10 cellular contexts compared by ENCODE assay signal in genomic region chr11:6022954-6023353, GRCh38. TPM values are rescaled to one million over a fixed set of nuclear protein-coding genes. Genes with fewer than 3 reads are reported as not detected.
DNase-seq lines count a peak whose midpoint lies in the region; ATAC-seq and TF ChIP-seq lines count a peak whose summit lies in the region.
"Had no signal": no experiment of that assay in that cellular context is flagged by ENCODE, and none has a peak within 500 bp of the region (broad histone marks: within the 10 kb centered on the region; RNA-seq: fewer than 3 reads in every experiment).

No MANE protein-coding gene starts in this region.

- intact Hi-C loops in thyroid gland (cut with DNase I), result loop anchor here (10.0 kb wide), 1 partner anchor 332 kb away; no protein-coding TSS in a partner anchor

- H3K27me3 ChIP-seq in DND-41 (ENCODE audit: insufficient read depth, low read length, poor library complexity) (peaks cover 23% of the 10 kb centered on the region), thyroid gland (no peaks in the 10 kb centered on the region)

- no peak overlapping the region for H3K4me3 Mint-ChIP-seq in chondrocyte (ENCODE audit: unreplicated experiment)
- H3K4me3 Mint-ChIP-seq: natural killer cell treated with Interleukin-12 subunit alpha and Interleukin-12 subunit beta and Interleukin-15 and Interleukin-18, amount 100 ng/mL, for 72 hours; T-cell had no signal

- no peaks in the 10 kb centered on the region for H3K9me3 ChIP-seq in DND-41 (ENCODE audit: insufficient read depth, low read length, severe bottlenecking)
- H3K9me3 ChIP-seq in thyroid gland, result no peaks in the 10 kb centered on the region

- H3K9me3 Mint-ChIP-seq in chondrocyte (ENCODE audit: low read depth), result no peaks in the 10 kb centered on the region
- H3K9me3 Mint-ChIP-seq: natural killer cell treated with Interleukin-12 subunit alpha and Interleukin-12 subunit beta and Interleukin-15 and Interleukin-18, amount 100 ng/mL, for 72 hours; T-cell had no signal

- H3K27ac ChIP-seq in DND-41 (ENCODE audit: low read length) (no peak overlapping the region), thyroid gland (no peak overlapping the region)

- H2AFZ ChIP-seq in DND-41 (ENCODE audit: low read depth, low read length), result no peak overlapping the region

- H3K4me1 ChIP-seq in DND-41 (ENCODE audit: insufficient read depth, low read length), result no peaks in the 10 kb centered on the region
- H3K4me1 ChIP-seq in thyroid gland, result no peaks in the 10 kb centered on the region

- no peak overlapping the region for H3K4me3 ChIP-seq in DND-41 (ENCODE audit: low read depth in 1 of 2, low read length in 2 of 2)
- H3K4me3 ChIP-seq in thyroid gland (replicated peaks in 1 of 3), result no peak overlapping the region

- H3K9ac ChIP-seq in DND-41 (ENCODE audit: low read depth, low read length), result no peak overlapping the region

- H3K4me2 ChIP-seq in DND-41 (ENCODE audit: insufficient read depth, low read length), result no peak overlapping the region

- ATAC-seq in DND-41 (ENCODE audit: insufficient read depth, low read depth) (0 out of 3 replicates have a peak, but pooled peaks have one; percentile 45), left lobe of liver (peak; percentile 90), GM19035 (IDR thresholded peaks at IDR 0.05; ENCODE audit: unreplicated experiment) (no peak)
- ATAC-seq: T-cell had no signal

- no peaks in the 10 kb centered on the region for H3K36me3 ChIP-seq in DND-41 (ENCODE audit: insufficient read depth, low read length)
- H3K36me3 ChIP-seq in thyroid gland, result no peaks in the 10 kb centered on the region

- no peak overlapping the region for H3K27ac Mint-ChIP-seq in chondrocyte (ENCODE audit: unreplicated experiment)
- H3K27ac Mint-ChIP-seq: natural killer cell treated with Interleukin-12 subunit alpha and Interleukin-12 subunit beta and Interleukin-15 and Interleukin-18, amount 100 ng/mL, for 72 hours; T-cell had no signal

- H4K20me1 ChIP-seq in DND-41 (ENCODE audit: insufficient read depth, low read length), result no peaks in the 10 kb centered on the region

- TF ChIP-seq CTCF in DND-41 (IDR thresholded peaks at IDR 0.05; ENCODE audit: borderline replicate concordance, extremely low read depth, low read length, poor library complexity, severe bottlenecking) (peak; percentile 64), chondrocyte (IDR thresholded peaks at IDR 0.05) (peak; percentile 80), thyroid gland (IDR thresholded peaks at IDR 0.05) (peak in 3 of 6 experiments; percentile 32 to 39 (median 34))

- peaks cover 36% of the 10 kb centered on the region for H3K27me3 Mint-ChIP-seq in chondrocyte (ENCODE audit: low read depth)

- no peaks in the 10 kb centered on the region for H3K79me2 ChIP-seq in DND-41 (ENCODE audit: insufficient read depth, low read length)

- DNase-seq in DND-41 (peak; percentile 7), HCEC 1CT (peak; percentile 11), NCI-H82 (lab: John Stamatoyannopoulos, UW) (peak; percentile 38), chondrocyte (ENCODE audit: low spot score) (no peak), left lobe of liver (ENCODE audit: low spot score) (no peak), thyroid gland (no peak)
- no peak for DNase-seq in activated CD4-positive, CD25-positive, alpha-beta regulatory T cell treated with anti-CD3 and anti-CD28 coated beads, Interleukin-2, amount 50 U/mL, for 72 hours

- H3K36me3 Mint-ChIP-seq in chondrocyte (ENCODE audit: low read depth), result no peaks in the 10 kb centered on the region
- H3K36me3 Mint-ChIP-seq: natural killer cell treated with Interleukin-12 subunit alpha and Interleukin-12 subunit beta and Interleukin-15 and Interleukin-18, amount 100 ng/mL, for 72 hours; T-cell had no signal

- WGBS in thyroid gland, 2 donors, result 2 to 4% methylated on average over 4 of the region's 4 CpGs

- H3K4me1 Mint-ChIP-seq in chondrocyte (ENCODE audit: low read depth), result no peaks in the 10 kb centered on the region
- H3K4me1 Mint-ChIP-seq: T-cell had no signal

- TF ChIP-seq POLR2A in thyroid gland (IDR thresholded peaks at IDR 0.05), result no peak

RNA-seq across cellular contexts. Expression of gene OR56A1, which starts 7.6 kb away (rescaled TPM):
- total RNA-seq in chondrocyte (not detected in 3 replicates), left lobe of liver (not detected), thyroid gland (not detected)

RNA-seq across cellular contexts. Expression of gene OR56A4, which starts 16.2 kb away (rescaled TPM):
- total RNA-seq in chondrocyte (not detected in 3 replicates), left lobe of liver (not detected), thyroid gland (not detected)

RNA-seq across cellular contexts. Expression of gene OR52L1, which starts 36.2 kb away (rescaled TPM):
- total RNA-seq in chondrocyte (not detected in 3 replicates), left lobe of liver (not detected), thyroid gland (not detected)
- total RNA-seq: natural killer cell treated with Interleukin-12 subunit alpha and Interleukin-12 subunit beta and Interleukin-15 and Interleukin-18, amount 100 ng/mL, for 72 hours had no signal

RNA-seq across cellular contexts. Expression of gene OR56A5, which starts 54.7 kb away (rescaled TPM):
- total RNA-seq in chondrocyte, result not detected in 3 replicates
- total RNA-seq in left lobe of liver, result not detected
- total RNA-seq in thyroid gland, result not detected
- total RNA-seq: natural killer cell treated with Interleukin-12 subunit alpha and Interleukin-12 subunit beta and Interleukin-15 and Interleukin-18, amount 100 ng/mL, for 72 hours; T-cell had no signal

Comparison
In these comparisons a context has a peak if more than half of its experiments do, and no peak if none do; other contexts are left out.
1. DNase-seq: peak in DND-41 (single experiment), HCEC 1CT (single experiment) and NCI-H82 (single experiment); none in chondrocyte (single experiment), left lobe of liver (single experiment), activated CD4-positive, CD25-positive, alpha-beta regulatory T cell treated with anti-CD3 and anti-CD28 coated beads, Interleukin-2, amount 50 U/mL, for 72 hours (single experiment) and thyroid gland (0 of 2).